Comparison of ENCODE assay signal across 10 cellular contexts in the genomic region with DNA sequence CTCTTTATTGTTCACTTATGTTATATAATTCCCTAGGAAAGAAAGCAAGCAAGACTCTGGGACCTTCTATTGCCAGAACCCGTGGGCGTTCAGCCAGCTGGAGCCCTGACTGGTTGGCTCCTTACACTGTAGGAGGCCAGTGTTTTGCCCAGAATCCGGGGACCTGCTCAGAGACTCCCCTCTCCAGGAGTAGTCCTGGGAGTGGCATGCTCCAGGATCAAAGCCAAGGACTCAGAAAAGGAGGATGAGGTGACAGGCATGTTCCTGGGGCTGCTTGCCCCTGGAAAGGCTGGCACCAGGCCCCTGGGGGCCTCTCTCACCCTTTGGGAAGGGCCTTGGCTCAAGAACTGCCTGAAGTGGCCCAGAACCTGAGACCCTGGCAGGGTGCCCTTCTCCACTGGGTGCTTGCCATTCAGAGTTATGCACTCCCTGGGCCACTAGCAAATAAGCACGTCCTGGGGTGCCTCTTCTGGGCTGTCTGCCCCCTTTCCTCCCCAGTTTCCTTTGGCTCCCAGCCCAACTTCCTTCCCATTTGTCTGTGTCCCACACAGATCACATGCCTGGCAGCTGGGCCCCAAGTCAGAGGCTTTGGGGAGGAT. TPM values are rescaled to one million over a fixed set of nuclear protein-coding genes. Genes with fewer than 3 reads are reported as not detected.
DNase-seq lines count a peak whose midpoint lies in the region; ATAC-seq and TF ChIP-seq lines count a peak whose summit lies in the region.
"Had no signal": no experiment of that assay in that cellular context is flagged by ENCODE, and none has a peak within 500 bp of the region (broad histone marks: within the 10 kb centered on the region; RNA-seq: fewer than 3 reads in every experiment).

No MANE protein-coding gene starts in this region.

- H3K4me3 Mint-ChIP-seq in activated naive CD4-positive, alpha-beta T cell treated with anti-CD3 and anti-CD28 coated beads, Interleukin-2, amount 10 ng/mL, durations not matched to agents 7 days and 5 days, result no peak overlapping the region
- no peak overlapping the region for H3K4me3 Mint-ChIP-seq in effector memory CD8-positive, alpha-beta T cell

- no peaks in the 10 kb centered on the region for H3K9me3 ChIP-seq in upper lobe of right lung

- DNase-seq in NCI-H1105 treated with DMSO at 0.1 percent for 48 hours (lab: John Stamatoyannopoulos, UW) (peak; percentile 17), NCI-H1105 (lab: John Stamatoyannopoulos, UW) (no peak), medulla oblongata (ENCODE audit: extremely low spot score) (peak; percentile 91), upper lobe of right lung (peak; percentile 87)
- no peak for DNase-seq in activated naive CD4-positive, alpha-beta T cell treated with anti-CD3 and anti-CD28 coated beads, Interleukin-2, amount 10 ng/mL, durations not matched to agents 7 days and 5 days
- DNase-seq in effector memory CD8-positive, alpha-beta T cell, result no peak

- ATAC-seq in upper lobe of right lung, result peak; percentile 70
- no peak for ATAC-seq in HG02938 (IDR thresholded peaks at IDR 0.05; ENCODE audit: unreplicated experiment)
- no peak for ATAC-seq in effector memory CD8-positive, alpha-beta T cell (replicated peaks)

- no peaks in the 10 kb centered on the region for H3K36me3 ChIP-seq in upper lobe of right lung

- TF ChIP-seq CTCF in upper lobe of right lung (IDR thresholded peaks at IDR 0.05), result no peak

- intact Hi-C loops in upper lobe of right lung (cut with DNase I), result no loop called here

- H3K4me3 ChIP-seq in upper lobe of right lung, result no peak overlapping the region

- H3K36me3 Mint-ChIP-seq in activated naive CD4-positive, alpha-beta T cell treated with anti-CD3 and anti-CD28 coated beads, Interleukin-2, amount 10 ng/mL, durations not matched to agents 7 days and 5 days, result no peaks in the 10 kb centered on the region
- H3K36me3 Mint-ChIP-seq in effector memory CD8-positive, alpha-beta T cell (ENCODE audit: insufficient read depth), result no peaks in the 10 kb centered on the region

- peaks cover 29% of the 10 kb centered on the region for H3K27me3 Mint-ChIP-seq in activated naive CD4-positive, alpha-beta T cell treated with anti-CD3 and anti-CD28 coated beads, Interleukin-2, amount 10 ng/mL, durations not matched to agents 7 days and 5 days
- peaks cover 6 to 16% of the 10 kb centered on the region in 2 donors for H3K27me3 Mint-ChIP-seq in effector memory CD8-positive, alpha-beta T cell

- peaks cover 3% of the 10 kb centered on the region for H3K4me1 Mint-ChIP-seq in activated naive CD4-positive, alpha-beta T cell treated with anti-CD3 and anti-CD28 coated beads, Interleukin-2, amount 10 ng/mL, durations not matched to agents 7 days and 5 days
- peaks cover 0 to 3% of the 10 kb centered on the region in 2 donors for H3K4me1 Mint-ChIP-seq in effector memory CD8-positive, alpha-beta T cell (ENCODE audit: low read depth in 2 of 2)

- H3K27me3 ChIP-seq in upper lobe of right lung, result no peaks in the 10 kb centered on the region

- peaks cover 28% of the 10 kb centered on the region for H3K4me1 ChIP-seq in upper lobe of right lung

- CTCF ChIA-PET in activated naive CD4-positive, alpha-beta T cell treated with anti-CD3 and anti-CD28 coated beads, Interleukin-2, amount 10 ng/mL, durations not matched to agents 7 days and 5 days (lab: Charles Lee), result no interaction called here

- H3K27ac ChIP-seq in cingulate gyrus (ENCODE audit: low read depth, low read length), result peak overlapping the region; percentile 89
- peak overlapping the region; percentile 66 for H3K27ac ChIP-seq in upper lobe of right lung
- H3K27ac ChIP-seq: 22Rv1 had no signal

- H3K27ac Mint-ChIP-seq in activated naive CD4-positive, alpha-beta T cell treated with anti-CD3 and anti-CD28 coated beads, Interleukin-2, amount 10 ng/mL, durations not matched to agents 7 days and 5 days, result no peak overlapping the region
- no peak overlapping the region for H3K27ac Mint-ChIP-seq in effector memory CD8-positive, alpha-beta T cell
- H3K27ac Mint-ChIP-seq: activated T-helper 2 cell treated with anti-CD3 and anti-CD28 coated beads, Interferon-gamma antibody, Interleukin-2, Interleukin-4, amounts not matched to agents 10 μg/mL and 5 μg/mL and 100 μg/mL, durations not matched to agents 14 hours and 24 hours and 36 hours had no signal

- H3K9me3 Mint-ChIP-seq in activated naive CD4-positive, alpha-beta T cell treated with anti-CD3 and anti-CD28 coated beads, Interleukin-2, amount 10 ng/mL, durations not matched to agents 7 days and 5 days, result no peaks in the 10 kb centered on the region
- no peaks in the 10 kb centered on the region for H3K9me3 Mint-ChIP-seq in effector memory CD8-positive, alpha-beta T cell
- H3K9me3 Mint-ChIP-seq: activated T-helper 2 cell treated with anti-CD3 and anti-CD28 coated beads, Interferon-gamma antibody, Interleukin-2, Interleukin-4, amounts not matched to agents 10 μg/mL and 5 μg/mL and 100 μg/mL, durations not matched to agents 14 hours and 24 hours and 36 hours had no signal

RNA-seq across cellular contexts. Expression of gene KIF3C, which starts 19.5 kb away (rescaled TPM):
- 6.5 TPM for total RNA-seq in upper lobe of right lung

RNA-seq across cellular contexts. Expression of gene RAB10, which starts 32.0 kb away (rescaled TPM):
- total RNA-seq in upper lobe of right lung, result 111 TPM

Comparison
In these comparisons a context has a peak if more than half of its experiments do, and no peak if none do; other contexts are left out.
1. DNase-seq: peak in NCI-H1105 treated with DMSO at 0.1 percent for 48 hours (single experiment), medulla oblongata (single experiment) and upper lobe of right lung (single experiment); none in NCI-H1105 (single experiment), activated naive CD4-positive, alpha-beta T cell treated with anti-CD3 and anti-CD28 coated beads, Interleukin-2, amount 10 ng/mL, durations not matched to agents 7 days and 5 days (single experiment) and effector memory CD8-positive, alpha-beta T cell (0 of 3).